In the genomic region with DNA sequence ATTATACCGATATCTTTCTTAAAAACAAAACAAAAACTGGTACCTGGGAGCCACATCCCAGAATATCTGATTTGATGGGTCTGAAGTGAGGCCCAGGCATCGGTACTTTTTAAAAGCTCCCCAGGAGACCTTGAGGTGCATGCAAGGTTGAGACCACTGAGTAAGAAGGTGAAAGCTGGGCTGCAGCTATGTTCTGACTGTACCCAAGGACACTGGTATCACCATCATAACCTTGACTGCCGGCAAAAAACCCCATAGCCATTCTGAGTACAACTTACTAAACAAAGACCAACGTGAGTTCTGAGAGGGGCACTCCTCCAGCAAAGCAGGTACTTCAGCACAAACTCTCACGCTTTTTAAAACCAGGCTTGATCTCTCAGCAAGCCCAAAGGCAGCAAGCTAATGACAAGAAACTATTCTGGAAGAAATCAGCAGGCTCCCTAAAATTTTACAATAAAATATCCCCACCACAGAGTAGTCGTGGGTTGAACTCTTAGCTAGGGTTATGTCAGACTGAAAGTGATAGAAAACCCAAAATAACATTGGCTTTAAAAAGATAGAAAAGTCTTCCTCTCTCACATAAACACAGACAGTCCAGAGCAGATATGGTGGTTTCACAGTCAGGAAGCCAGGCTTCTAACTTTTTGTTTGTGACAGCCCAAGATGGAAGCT, we compare ENCODE assay signal across 1 cellular context.
TF ChIP-seq lines count a peak whose summit lies in the region.

No MANE protein-coding gene starts in this region.

TF ChIP-seq in GM12878, 131 proteins besides CTCF, POLR2A, EP300 and RAD21 (continued from another document and continues in another):
- TF ChIP-seq, protein P1, sequence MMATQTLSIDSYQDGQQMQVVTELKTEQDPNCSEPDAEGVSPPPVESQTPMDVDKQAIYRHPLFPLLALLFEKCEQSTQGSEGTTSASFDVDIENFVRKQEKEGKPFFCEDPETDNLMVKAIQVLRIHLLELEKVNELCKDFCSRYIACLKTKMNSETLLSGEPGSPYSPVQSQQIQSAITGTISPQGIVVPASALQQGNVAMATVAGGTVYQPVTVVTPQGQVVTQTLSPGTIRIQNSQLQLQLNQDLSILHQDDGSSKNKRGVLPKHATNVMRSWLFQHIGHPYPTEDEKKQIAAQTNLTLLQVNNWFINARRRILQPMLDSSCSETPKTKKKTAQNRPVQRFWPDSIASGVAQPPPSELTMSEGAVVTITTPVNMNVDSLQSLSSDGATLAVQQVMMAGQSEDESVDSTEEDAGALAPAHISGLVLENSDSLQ (IDR thresholded peaks at IDR 0.05), result no peak
- TF ChIP-seq SMAD5 (IDR thresholded peaks at IDR 0.05; ENCODE audit: low read depth) (no peak), WRNIP1 (IDR thresholded peaks at IDR 0.05; ENCODE audit: borderline replicate concordance, low read depth, low read length) (no peak), HDGF (IDR thresholded peaks at IDR 0.05) (no peak), ASH2L (IDR thresholded peaks at IDR 0.05; ENCODE audit: borderline replicate concordance, low read depth) (peak; percentile 86; the same call in 1 of the 2 replicates), BCL11A (IDR thresholded peaks at IDR 0.05; ENCODE audit: low read depth, low read length) (no peak), CBFB (IDR thresholded peaks at IDR 0.05; ENCODE audit: low read depth) (no peak), IKZF1 (conservative IDR thresholded peaks at IDR 0.05) (0 out of 2 replicates have a peak, but pooled peaks have one; percentile 24), ESRRA (IDR thresholded peaks at IDR 0.05; ENCODE audit: low read length) (peak; percentile 93; the same call in 1 of the 2 replicates), SP1 (IDR thresholded peaks at IDR 0.05; ENCODE audit: low read depth, low read length) (peak; percentile 15), ZNF217 (IDR thresholded peaks at IDR 0.05) (no peak), TAF1 (IDR thresholded peaks at IDR 0.05; ENCODE audit: borderline replicate concordance, low read depth, low read length) (peak; percentile 45; the same call in 1 of the 2 replicates), RUNX3 (IDR thresholded peaks at IDR 0.05; ENCODE audit: low read length) (peak; percentile 75), YBX1 (IDR thresholded peaks at IDR 0.05) (no peak), NFXL1 (IDR thresholded peaks at IDR 0.05; ENCODE audit: borderline replicate concordance) (no peak), RBBP5 (conservative IDR thresholded peaks at IDR 0.05) (no peak), FOXM1 (IDR thresholded peaks at IDR 0.05; ENCODE audit: low read depth, low read length) (peak; percentile 76), ZNF622 (IDR thresholded peaks at IDR 0.05) (no peak), SRF (IDR thresholded peaks at IDR 0.05; ENCODE audit: low read depth in 2 of 2, low read length in 2 of 2) (no peak), EGR1 (IDR thresholded peaks at IDR 0.05; ENCODE audit: borderline replicate concordance in 1 of 2, low read depth in 2 of 2, low read length in 2 of 2) (no peak), DPF2 (IDR thresholded peaks at IDR 0.05) (no peak), FOXK2 (IDR thresholded peaks at IDR 0.05) (no peak), NRF1 (conservative IDR thresholded peaks at IDR 0.05; ENCODE audit: low read depth, low read length) (no peak), KLF5 (IDR thresholded peaks at IDR 0.05; ENCODE audit: partially characterized antibody) (no peak), KDM1A (IDR thresholded peaks at IDR 0.05; ENCODE audit: borderline replicate concordance) (no peak), CREM (IDR thresholded peaks at IDR 0.05; ENCODE audit: low read depth) (peak; percentile 54; the same call in 1 of the 2 replicates), JUNB (IDR thresholded peaks at IDR 0.05) (peak; percentile 85), EED (IDR thresholded peaks at IDR 0.05; ENCODE audit: low read depth) (peak; percentile 54; the same call in 1 of the 2 replicates), NR2F1 (conservative IDR thresholded peaks at IDR 0.05) (0 out of 2 replicates have a peak, but pooled peaks have one; percentile 21), CHD4 (IDR thresholded peaks at IDR 0.05) (no peak), POLR2AphosphoS2 (IDR thresholded peaks at IDR 0.05; ENCODE audit: low read depth, low read length) (no peak), IRF4 (IDR thresholded peaks at IDR 0.05; ENCODE audit: low read depth, low read length) (peak; percentile 66; the same call in 1 of the 2 replicates), STAT1 (conservative IDR thresholded peaks at IDR 0.05) (no peak), ZNF207 (IDR thresholded peaks at IDR 0.05; ENCODE audit: borderline replicate concordance) (no peak), SMARCA5 (IDR thresholded peaks at IDR 0.05) (no peak), ETV6 (conservative IDR thresholded peaks at IDR 0.05 in 1 of 2, IDR thresholded peaks at IDR 0.05 in 1 of 2; ENCODE audit: borderline replicate concordance in 1 of 2, low read depth in 1 of 2) (no peak; a peak in 1 of 4 replicates)
- TF ChIP-seq, protein P2, sequence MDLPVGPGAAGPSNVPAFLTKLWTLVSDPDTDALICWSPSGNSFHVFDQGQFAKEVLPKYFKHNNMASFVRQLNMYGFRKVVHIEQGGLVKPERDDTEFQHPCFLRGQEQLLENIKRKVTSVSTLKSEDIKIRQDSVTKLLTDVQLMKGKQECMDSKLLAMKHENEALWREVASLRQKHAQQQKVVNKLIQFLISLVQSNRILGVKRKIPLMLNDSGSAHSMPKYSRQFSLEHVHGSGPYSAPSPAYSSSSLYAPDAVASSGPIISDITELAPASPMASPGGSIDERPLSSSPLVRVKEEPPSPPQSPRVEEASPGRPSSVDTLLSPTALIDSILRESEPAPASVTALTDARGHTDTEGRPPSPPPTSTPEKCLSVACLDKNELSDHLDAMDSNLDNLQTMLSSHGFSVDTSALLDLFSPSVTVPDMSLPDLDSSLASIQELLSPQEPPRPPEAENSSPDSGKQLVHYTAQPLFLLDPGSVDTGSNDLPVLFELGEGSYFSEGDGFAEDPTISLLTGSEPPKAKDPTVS (IDR thresholded peaks at IDR 0.05; ENCODE audit: low read depth, low read length), result no peak
- TF ChIP-seq, protein P3, sequence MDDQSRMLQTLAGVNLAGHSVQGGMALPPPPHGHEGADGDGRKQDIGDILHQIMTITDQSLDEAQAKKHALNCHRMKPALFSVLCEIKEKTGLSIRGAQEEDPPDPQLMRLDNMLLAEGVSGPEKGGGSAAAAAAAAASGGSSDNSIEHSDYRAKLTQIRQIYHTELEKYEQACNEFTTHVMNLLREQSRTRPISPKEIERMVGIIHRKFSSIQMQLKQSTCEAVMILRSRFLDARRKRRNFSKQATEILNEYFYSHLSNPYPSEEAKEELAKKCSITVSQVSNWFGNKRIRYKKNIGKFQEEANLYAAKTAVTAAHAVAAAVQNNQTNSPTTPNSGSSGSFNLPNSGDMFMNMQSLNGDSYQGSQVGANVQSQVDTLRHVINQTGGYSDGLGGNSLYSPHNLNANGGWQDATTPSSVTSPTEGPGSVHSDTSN (IDR thresholded peaks at IDR 0.05; ENCODE audit: insufficient replicate concordance, low read depth, low read length), result no peak
- TF ChIP-seq, protein P4, sequence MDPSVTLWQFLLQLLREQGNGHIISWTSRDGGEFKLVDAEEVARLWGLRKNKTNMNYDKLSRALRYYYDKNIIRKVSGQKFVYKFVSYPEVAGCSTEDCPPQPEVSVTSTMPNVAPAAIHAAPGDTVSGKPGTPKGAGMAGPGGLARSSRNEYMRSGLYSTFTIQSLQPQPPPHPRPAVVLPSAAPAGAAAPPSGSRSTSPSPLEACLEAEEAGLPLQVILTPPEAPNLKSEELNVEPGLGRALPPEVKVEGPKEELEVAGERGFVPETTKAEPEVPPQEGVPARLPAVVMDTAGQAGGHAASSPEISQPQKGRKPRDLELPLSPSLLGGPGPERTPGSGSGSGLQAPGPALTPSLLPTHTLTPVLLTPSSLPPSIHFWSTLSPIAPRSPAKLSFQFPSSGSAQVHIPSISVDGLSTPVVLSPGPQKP (IDR thresholded peaks at IDR 0.05; ENCODE audit: low read depth, low read length), result no peak
- TF ChIP-seq, protein P5, sequence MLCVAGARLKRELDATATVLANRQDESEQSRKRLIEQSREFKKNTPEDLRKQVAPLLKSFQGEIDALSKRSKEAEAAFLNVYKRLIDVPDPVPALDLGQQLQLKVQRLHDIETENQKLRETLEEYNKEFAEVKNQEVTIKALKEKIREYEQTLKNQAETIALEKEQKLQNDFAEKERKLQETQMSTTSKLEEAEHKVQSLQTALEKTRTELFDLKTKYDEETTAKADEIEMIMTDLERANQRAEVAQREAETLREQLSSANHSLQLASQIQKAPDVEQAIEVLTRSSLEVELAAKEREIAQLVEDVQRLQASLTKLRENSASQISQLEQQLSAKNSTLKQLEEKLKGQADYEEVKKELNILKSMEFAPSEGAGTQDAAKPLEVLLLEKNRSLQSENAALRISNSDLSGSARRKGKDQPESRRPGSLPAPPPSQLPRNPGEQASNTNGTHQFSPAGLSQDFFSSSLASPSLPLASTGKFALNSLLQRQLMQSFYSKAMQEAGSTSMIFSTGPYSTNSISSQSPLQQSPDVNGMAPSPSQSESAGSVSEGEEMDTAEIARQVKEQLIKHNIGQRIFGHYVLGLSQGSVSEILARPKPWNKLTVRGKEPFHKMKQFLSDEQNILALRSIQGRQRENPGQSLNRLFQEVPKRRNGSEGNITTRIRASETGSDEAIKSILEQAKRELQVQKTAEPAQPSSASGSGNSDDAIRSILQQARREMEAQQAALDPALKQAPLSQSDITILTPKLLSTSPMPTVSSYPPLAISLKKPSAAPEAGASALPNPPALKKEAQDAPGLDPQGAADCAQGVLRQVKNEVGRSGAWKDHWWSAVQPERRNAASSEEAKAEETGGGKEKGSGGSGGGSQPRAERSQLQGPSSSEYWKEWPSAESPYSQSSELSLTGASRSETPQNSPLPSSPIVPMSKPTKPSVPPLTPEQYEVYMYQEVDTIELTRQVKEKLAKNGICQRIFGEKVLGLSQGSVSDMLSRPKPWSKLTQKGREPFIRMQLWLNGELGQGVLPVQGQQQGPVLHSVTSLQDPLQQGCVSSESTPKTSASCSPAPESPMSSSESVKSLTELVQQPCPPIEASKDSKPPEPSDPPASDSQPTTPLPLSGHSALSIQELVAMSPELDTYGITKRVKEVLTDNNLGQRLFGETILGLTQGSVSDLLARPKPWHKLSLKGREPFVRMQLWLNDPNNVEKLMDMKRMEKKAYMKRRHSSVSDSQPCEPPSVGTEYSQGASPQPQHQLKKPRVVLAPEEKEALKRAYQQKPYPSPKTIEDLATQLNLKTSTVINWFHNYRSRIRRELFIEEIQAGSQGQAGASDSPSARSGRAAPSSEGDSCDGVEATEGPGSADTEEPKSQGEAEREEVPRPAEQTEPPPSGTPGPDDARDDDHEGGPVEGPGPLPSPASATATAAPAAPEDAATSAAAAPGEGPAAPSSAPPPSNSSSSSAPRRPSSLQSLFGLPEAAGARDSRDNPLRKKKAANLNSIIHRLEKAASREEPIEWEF (IDR thresholded peaks at IDR 0.05; ENCODE audit: insufficient replicate concordance, low read depth, low read length), result no peak
- TF ChIP-seq, protein P6, sequence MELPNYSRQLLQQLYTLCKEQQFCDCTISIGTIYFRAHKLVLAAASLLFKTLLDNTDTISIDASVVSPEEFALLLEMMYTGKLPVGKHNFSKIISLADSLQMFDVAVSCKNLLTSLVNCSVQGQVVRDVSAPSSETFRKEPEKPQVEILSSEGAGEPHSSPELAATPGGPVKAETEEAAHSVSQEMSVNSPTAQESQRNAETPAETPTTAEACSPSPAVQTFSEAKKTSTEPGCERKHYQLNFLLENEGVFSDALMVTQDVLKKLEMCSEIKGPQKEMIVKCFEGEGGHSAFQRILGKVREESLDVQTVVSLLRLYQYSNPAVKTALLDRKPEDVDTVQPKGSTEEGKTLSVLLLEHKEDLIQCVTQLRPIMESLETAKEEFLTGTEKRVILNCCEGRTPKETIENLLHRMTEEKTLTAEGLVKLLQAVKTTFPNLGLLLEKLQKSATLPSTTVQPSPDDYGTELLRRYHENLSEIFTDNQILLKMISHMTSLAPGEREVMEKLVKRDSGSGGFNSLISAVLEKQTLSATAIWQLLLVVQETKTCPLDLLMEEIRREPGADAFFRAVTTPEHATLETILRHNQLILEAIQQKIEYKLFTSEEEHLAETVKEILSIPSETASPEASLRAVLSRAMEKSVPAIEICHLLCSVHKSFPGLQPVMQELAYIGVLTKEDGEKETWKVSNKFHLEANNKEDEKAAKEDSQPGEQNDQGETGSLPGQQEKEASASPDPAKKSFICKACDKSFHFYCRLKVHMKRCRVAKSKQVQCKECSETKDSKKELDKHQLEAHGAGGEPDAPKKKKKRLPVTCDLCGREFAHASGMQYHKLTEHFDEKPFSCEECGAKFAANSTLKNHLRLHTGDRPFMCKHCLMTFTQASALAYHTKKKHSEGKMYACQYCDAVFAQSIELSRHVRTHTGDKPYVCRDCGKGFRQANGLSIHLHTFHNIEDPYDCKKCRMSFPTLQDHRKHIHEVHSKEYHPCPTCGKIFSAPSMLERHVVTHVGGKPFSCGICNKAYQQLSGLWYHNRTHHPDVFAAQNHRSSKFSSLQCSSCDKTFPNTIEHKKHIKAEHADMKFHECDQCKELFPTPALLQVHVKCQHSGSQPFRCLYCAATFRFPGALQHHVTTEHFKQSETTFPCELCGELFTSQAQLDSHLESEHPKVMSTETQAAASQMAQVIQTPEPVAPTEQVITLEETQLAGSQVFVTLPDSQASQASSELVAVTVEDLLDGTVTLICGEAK (IDR thresholded peaks at IDR 0.05; ENCODE audit: borderline replicate concordance), result no peak
- TF ChIP-seq, protein P7, sequence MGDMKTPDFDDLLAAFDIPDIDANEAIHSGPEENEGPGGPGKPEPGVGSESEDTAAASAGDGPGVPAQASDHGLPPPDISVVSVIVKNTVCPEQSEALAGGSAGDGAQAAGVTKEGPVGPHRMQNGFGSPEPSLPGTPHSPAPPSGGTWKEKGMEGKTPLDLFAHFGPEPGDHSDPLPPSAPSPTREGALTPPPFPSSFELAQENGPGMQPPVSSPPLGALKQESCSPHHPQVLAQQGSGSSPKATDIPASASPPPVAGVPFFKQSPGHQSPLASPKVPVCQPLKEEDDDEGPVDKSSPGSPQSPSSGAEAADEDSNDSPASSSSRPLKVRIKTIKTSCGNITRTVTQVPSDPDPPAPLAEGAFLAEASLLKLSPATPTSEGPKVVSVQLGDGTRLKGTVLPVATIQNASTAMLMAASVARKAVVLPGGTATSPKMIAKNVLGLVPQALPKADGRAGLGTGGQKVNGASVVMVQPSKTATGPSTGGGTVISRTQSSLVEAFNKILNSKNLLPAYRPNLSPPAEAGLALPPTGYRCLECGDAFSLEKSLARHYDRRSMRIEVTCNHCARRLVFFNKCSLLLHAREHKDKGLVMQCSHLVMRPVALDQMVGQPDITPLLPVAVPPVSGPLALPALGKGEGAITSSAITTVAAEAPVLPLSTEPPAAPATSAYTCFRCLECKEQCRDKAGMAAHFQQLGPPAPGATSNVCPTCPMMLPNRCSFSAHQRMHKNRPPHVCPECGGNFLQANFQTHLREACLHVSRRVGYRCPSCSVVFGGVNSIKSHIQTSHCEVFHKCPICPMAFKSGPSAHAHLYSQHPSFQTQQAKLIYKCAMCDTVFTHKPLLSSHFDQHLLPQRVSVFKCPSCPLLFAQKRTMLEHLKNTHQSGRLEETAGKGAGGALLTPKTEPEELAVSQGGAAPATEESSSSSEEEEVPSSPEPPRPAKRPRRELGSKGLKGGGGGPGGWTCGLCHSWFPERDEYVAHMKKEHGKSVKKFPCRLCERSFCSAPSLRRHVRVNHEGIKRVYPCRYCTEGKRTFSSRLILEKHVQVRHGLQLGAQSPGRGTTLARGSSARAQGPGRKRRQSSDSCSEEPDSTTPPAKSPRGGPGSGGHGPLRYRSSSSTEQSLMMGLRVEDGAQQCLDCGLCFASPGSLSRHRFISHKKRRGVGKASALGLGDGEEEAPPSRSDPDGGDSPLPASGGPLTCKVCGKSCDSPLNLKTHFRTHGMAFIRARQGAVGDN (IDR thresholded peaks at IDR 0.05), result no peak
- TF ChIP-seq, protein P8, sequence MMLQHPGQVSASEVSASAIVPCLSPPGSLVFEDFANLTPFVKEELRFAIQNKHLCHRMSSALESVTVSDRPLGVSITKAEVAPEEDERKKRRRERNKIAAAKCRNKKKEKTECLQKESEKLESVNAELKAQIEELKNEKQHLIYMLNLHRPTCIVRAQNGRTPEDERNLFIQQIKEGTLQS (IDR thresholded peaks at IDR 0.05; ENCODE audit: borderline replicate concordance, extremely low read depth, low read depth, low read length), result no peak
